9 cellular contexts compared by ENCODE assay signal in the genomic region with DNA sequence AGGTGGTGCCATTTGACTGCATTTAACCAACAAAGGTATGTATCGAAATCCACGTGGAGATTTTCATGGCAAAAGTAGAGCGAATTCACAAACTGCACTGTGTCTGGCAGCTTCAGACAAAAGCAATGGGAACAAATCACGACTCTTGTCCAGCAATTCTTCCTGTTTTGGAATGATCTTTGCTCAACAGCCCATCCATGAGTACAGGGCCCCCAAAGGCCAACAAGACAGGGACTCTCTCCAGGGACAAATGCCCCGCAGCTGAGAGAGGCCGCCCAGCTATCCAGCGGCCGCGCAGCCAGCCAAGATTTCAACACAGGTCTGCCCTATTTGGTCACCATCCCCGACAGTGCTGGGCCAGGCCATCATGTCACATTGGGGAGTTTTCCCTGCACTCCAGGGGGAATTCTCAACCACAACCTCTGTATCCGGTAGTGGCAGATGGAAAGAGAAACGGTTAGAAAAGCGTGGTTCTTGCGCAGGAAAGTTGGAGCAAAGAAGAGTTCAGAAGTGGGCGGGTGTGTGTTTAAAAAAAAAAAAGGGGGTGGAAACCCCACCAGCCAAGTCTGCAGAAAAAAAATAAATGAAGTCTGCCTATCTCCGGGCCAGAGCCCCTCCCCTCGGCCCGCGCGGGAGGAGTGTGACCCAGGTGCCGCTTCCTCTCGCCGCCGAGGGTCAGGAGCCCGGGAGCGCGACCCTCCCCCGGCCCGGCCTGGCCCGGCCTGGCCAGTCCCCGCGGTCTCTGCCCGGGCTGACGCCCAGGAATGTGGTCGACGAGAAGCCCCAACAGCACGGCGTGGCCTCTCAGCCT. TPM values are rescaled to one million over a fixed set of nuclear protein-coding genes. Genes with fewer than 3 reads are reported as not detected.
DNase-seq lines count a peak whose midpoint lies in the region; ATAC-seq and TF ChIP-seq lines count a peak whose summit lies in the region.
"Had no signal": no experiment of that assay in that cellular context is flagged by ENCODE, and none has a peak within 500 bp of the region (broad histone marks: within the 10 kb centered on the region; RNA-seq: fewer than 3 reads in every experiment).

A gene with protein sequence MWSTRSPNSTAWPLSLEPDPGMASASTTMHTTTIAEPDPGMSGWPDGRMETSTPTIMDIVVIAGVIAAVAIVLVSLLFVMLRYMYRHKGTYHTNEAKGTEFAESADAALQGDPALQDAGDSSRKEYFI (plus strand): TSS at position 659 of the 811 bp plus-strand sequence. CDS start 106 bp downstream, at position 765.

- H3K9me3 ChIP-seq in CD4-positive, alpha-beta memory T cell (ENCODE audit: control insufficient read depth in 1 of 2, low read length in 2 of 2), result no peaks in the 10 kb centered on the region
- H3K9me3 ChIP-seq in mesodermal cell (ENCODE audit: control insufficient read depth, low read length) (no peaks in the 10 kb centered on the region), PC-9 (ENCODE audit: insufficient read depth, low read depth) (no peaks in the 10 kb centered on the region)

- CTCF ChIA-PET in CD4-positive, alpha-beta memory T cell (lab: Charles Lee; ENCODE audit: partially characterized antibody), result interaction anchor here (2.6 to 2.8 kb wide), 2 partner anchors 122 to 128 kb away, joined by 9 to 15 read pairs; no protein-coding TSS in a partner anchor
- CTCF ChIA-PET in activated CD4-positive, alpha-beta memory T cell treated with anti-CD3 and anti-CD28 coated beads for 36 hours (lab: Charles Lee), result interaction anchor here (1.2 to 1.6 kb wide), 2 partner anchors 121 to 126 kb away, joined by 3 to 4 read pairs; no protein-coding TSS in a partner anchor
- CTCF ChIA-PET in PC-9 (lab: Charles Lee), result no interaction called here

- H3K9me2 ChIP-seq in PC-9 (ENCODE audit: insufficient read depth), result no peaks in the 10 kb centered on the region

- H3K27me3 Mint-ChIP-seq in CD4-positive, alpha-beta memory T cell, result no peaks in the 10 kb centered on the region
- no peaks in the 10 kb centered on the region for H3K27me3 Mint-ChIP-seq in activated CD4-positive, alpha-beta memory T cell treated with anti-CD3 and anti-CD28 coated beads for 36 hours

- no TSS peak for BruUV-seq in PC-9 (replicated peaks; lab: Mats Ljungman, UMichigan)

- H3F3A ChIP-seq in PC-9 (ENCODE audit: insufficient read depth, low read depth), result no peaks in the 10 kb centered on the region

- peaks cover 0 to 4% (median 1%) of the 10 kb centered on the region in 8 donors for H3K9me3 Mint-ChIP-seq in CD4-positive, alpha-beta memory T cell
- H3K9me3 Mint-ChIP-seq in activated CD4-positive, alpha-beta memory T cell treated with anti-CD3 and anti-CD28 coated beads for 36 hours, result peaks cover 4% of the 10 kb centered on the region

- H3K4me3 Mint-ChIP-seq in CD4-positive, alpha-beta memory T cell, result peak within 1 kb of the TSS; percentile 96 to 99 (median 98)
- peak within 1 kb of the TSS; percentile 91 for H3K4me3 Mint-ChIP-seq in activated CD4-positive, alpha-beta memory T cell treated with anti-CD3 and anti-CD28 coated beads for 36 hours

- peak within 1 kb of the TSS; percentile 78 for H3K27ac ChIP-seq in CD4-positive, alpha-beta memory T cell (ENCODE audit: low read depth, low read length)
- peak within 1 kb of the TSS; percentile 88 for H3K27ac ChIP-seq in mesodermal cell (ENCODE audit: low read depth, low read length, severe bottlenecking)
- H3K27ac ChIP-seq in temporal lobe (ENCODE audit: low read depth, low read length), result peak within 1 kb of the TSS; percentile 4
- no peak within 1 kb of the TSS for H3K27ac ChIP-seq in PC-9
- H3K27ac ChIP-seq: SK-N-MC had no signal

- H3K27me3 ChIP-seq in CD4-positive, alpha-beta memory T cell (ENCODE audit: insufficient read depth, low read length), result no peaks in the 10 kb centered on the region
- peaks cover 62% of the 10 kb centered on the region for H3K27me3 ChIP-seq in PC-9 (ENCODE audit: insufficient read depth, low read depth)

- peak within 1 kb of the TSS; percentile 96 to 99 (median 97) for H3K27ac Mint-ChIP-seq in CD4-positive, alpha-beta memory T cell
- H3K27ac Mint-ChIP-seq in activated CD4-positive, alpha-beta memory T cell treated with anti-CD3 and anti-CD28 coated beads for 36 hours, result peak within 1 kb of the TSS; percentile 97

- no peak for TF ChIP-seq CTCF in PC-9 (conservative IDR thresholded peaks at IDR 0.05)

- no peaks in the 10 kb centered on the region for H3K36me3 ChIP-seq in CD4-positive, alpha-beta memory T cell (ENCODE audit: insufficient read depth, low read length)
- peaks cover 2% of the 10 kb centered on the region for H3K36me3 ChIP-seq in mesodermal cell (ENCODE audit: control insufficient read depth, insufficient read depth, low read length)
- no peaks in the 10 kb centered on the region for H3K36me3 ChIP-seq in PC-9 (ENCODE audit: low read depth)

- H3K36me3 Mint-ChIP-seq in CD4-positive, alpha-beta memory T cell, result peaks cover 0 to 17% of the 10 kb centered on the region in 2 donors
- peaks cover 24% of the 10 kb centered on the region for H3K36me3 Mint-ChIP-seq in activated CD4-positive, alpha-beta memory T cell treated with anti-CD3 and anti-CD28 coated beads for 36 hours

- in situ Hi-C loops in endometrial microvascular endothelial cells (cut with HindIII; ENCODE audit: inconsistent ontology term, low pct_unique_long_range_greater_than_20kb, low sequenced_read_pairs), result no loop called here

- 0 out of 2 replicates have a peak, but pooled peaks cover 4% of the 10 kb centered on the region for H4K20me1 ChIP-seq in PC-9 (ENCODE audit: insufficient read depth)

- no peak within 1 kb of the TSS for H3K4me2 ChIP-seq in PC-9

- ATAC-seq in GM19467 (IDR thresholded peaks at IDR 0.05; ENCODE audit: unreplicated experiment) (peak; percentile 25), HG03565 (IDR thresholded peaks at IDR 0.05; ENCODE audit: unreplicated experiment) (peak; percentile 22)

- H2AFZ ChIP-seq in PC-9, result no peak within 1 kb of the TSS

- peaks cover 38% of the 10 kb centered on the region for H3K4me1 ChIP-seq in CD4-positive, alpha-beta memory T cell (ENCODE audit: insufficient read depth, low read length)
- H3K4me1 ChIP-seq in mesodermal cell (ENCODE audit: control insufficient read depth, insufficient read depth, low read length, poor library complexity, severe bottlenecking) (peaks cover 24% of the 10 kb centered on the region), PC-9 (replicated peaks; ENCODE audit: insufficient read depth) (no peaks in the 10 kb centered on the region)

- peak within 1 kb of the TSS; percentile 79 to 96 for H3K4me3 ChIP-seq in CD4-positive, alpha-beta memory T cell (ENCODE audit: low read length in 2 of 2)
- peak within 1 kb of the TSS; percentile 65 for H3K4me3 ChIP-seq in mesodermal cell (ENCODE audit: extremely low read depth, insufficient read depth, low read length, poor library complexity, severe bottlenecking)
- H3K4me3 ChIP-seq in PC-9, result no peak within 1 kb of the TSS
- H3K4me3 ChIP-seq: SK-N-MC had no signal

- peak; percentile 44 to 69 (median 55) for DNase-seq in CD4-positive, alpha-beta memory T cell
- peak; percentile 67 for DNase-seq in activated CD4-positive, alpha-beta memory T cell treated with anti-CD3 and anti-CD28 coated beads for 36 hours
- DNase-seq in PC-9, result no peak

- intact Hi-C loops in CD4-positive, alpha-beta memory T cell (cut with micrococcal nuclease), result loop anchor here (1.0 to 5.0 kb wide), 6 partner anchors 9 to 871 kb away; a partner anchor contains a TSS
- intact Hi-C loops in activated CD4-positive, alpha-beta memory T cell treated with anti-CD3 and anti-CD28 coated beads for 36 hours (cut with micrococcal nuclease), result loop anchor here (5.0 to 10.0 kb wide), 4 partner anchors 107 to 872 kb away; a partner anchor contains a TSS
- intact Hi-C loops in PC-9 (cut with micrococcal nuclease; ENCODE audit: unreplicated experiment), result no loop called here

- POLR2A ChIA-PET in CD4-positive, alpha-beta memory T cell (lab: Charles Lee; ENCODE audit: partially characterized antibody), result interaction anchor here (1.0 to 1.3 kb wide), 2 partner anchors 45 to 121 kb away, joined by 3 read pairs; no protein-coding TSS in a partner anchor
- POLR2A ChIA-PET in activated CD4-positive, alpha-beta memory T cell treated with anti-CD3 and anti-CD28 coated beads for 36 hours (lab: Charles Lee), result interaction anchor here (0.5 kb wide), 1 partner anchor 1136 kb away, joined by 3 read pairs; no protein-coding TSS in a partner anchor
- POLR2A ChIA-PET in PC-9 (lab: Charles Lee; ENCODE audit: unreplicated experiment), result no interaction called here

- H3K79me2 ChIP-seq in PC-9 (ENCODE audit: low read depth), result no peaks in the 10 kb centered on the region

- peaks cover 27 to 56% (median 44%) of the 10 kb centered on the region in 4 donors for H3K4me1 Mint-ChIP-seq in CD4-positive, alpha-beta memory T cell
- peaks cover 31% of the 10 kb centered on the region for H3K4me1 Mint-ChIP-seq in activated CD4-positive, alpha-beta memory T cell treated with anti-CD3 and anti-CD28 coated beads for 36 hours (ENCODE audit: low read depth)

- 9 to 14% methylated on average over 29 to 38 of the region's 38 CpGs for WGBS in mesodermal cell (ENCODE audit: insufficient coverage in 2 of 2), 2 experiments

RNA-seq across cellular contexts. Expression of the gene that starts here (rescaled TPM):
- total RNA-seq in CD4-positive, alpha-beta memory T cell, result 10 to 100 TPM; 78.5 to 80.8 TPM
- 100 to 1,000 TPM; 145 to 165 TPM for polyA plus RNA-seq in CD4-positive, alpha-beta memory T cell
- total RNA-seq in activated CD4-positive, alpha-beta memory T cell treated with anti-CD3 and anti-CD28 coated beads for 36 hours, result 100 to 1,000 TPM; 123 TPM
- total RNA-seq in endometrial microvascular endothelial cells (ENCODE audit: inconsistent ontology term) (19.5 TPM), temporal lobe (6.9 TPM), PC-9 (2021) (not detected in 2 replicates)
- 120 TPM for polyA plus RNA-seq in mesodermal cell (2013, experiment 1 of 2)
- 113 TPM for polyA plus RNA-seq in mesodermal cell (2013, experiment 2 of 2)

Comparison
In these comparisons a context has a peak if more than half of its experiments do, and no peak if none do; other contexts are left out.
1. DNase-seq: peak in CD4-positive, alpha-beta memory T cell (5 of 5) and activated CD4-positive, alpha-beta memory T cell treated with anti-CD3 and anti-CD28 coated beads for 36 hours (single experiment); none in PC-9 (0 of 2).